ENCODE assay signal across 8 cellular contexts in genomic region chr10:68332259-68333057, GRCh38. TPM values are rescaled to one million over a fixed set of nuclear protein-coding genes. Genes with fewer than 3 reads are reported as not detected.
A peak's percentile ranks its signal among the peaks of the same experiment; 100 is the strongest.
DNase-seq lines count a peak whose midpoint lies in the region; ATAC-seq lines count a peak whose summit lies in the region.

PBLD (minus strand) TSS chr10:68332928; CDS start chr10:68306844, 26,084 bp downstream.

- H3K9ac ChIP-seq in endocrine pancreas (ENCODE audit: control insufficient read depth, insufficient read depth, low read length) (peak within 1 kb of the TSS; percentile 97), mesendoderm (ENCODE audit: low read length) (peak within 1 kb of the TSS; percentile 100)

- H2BK15ac ChIP-seq in mesendoderm (replicated peaks; ENCODE audit: low read depth), result no peak within 1 kb of the TSS

- peak within 1 kb of the TSS; percentile 97 for H3K18ac ChIP-seq in mesendoderm (ENCODE audit: low read length)

- H3K4me2 ChIP-seq in mesendoderm (ENCODE audit: low read length), result no peak within 1 kb of the TSS

- peak within 1 kb of the TSS; percentile 100 for H3K56ac ChIP-seq in mesendoderm (ENCODE audit: low read length)

- peaks cover 2% of the 10 kb centered on the region for H3K79me1 ChIP-seq in mesendoderm (ENCODE audit: low read length)

- H3K4me1 ChIP-seq in endocrine pancreas (ENCODE audit: control insufficient read depth, insufficient read depth, low read length) (peaks cover 27% of the 10 kb centered on the region), mesendoderm (ENCODE audit: control insufficient read depth, low read depth, low read length) (no peaks in the 10 kb centered on the region)

- H3K4me3 ChIP-seq in endocrine pancreas (ENCODE audit: control insufficient read depth, insufficient read depth, low read length) (peak within 1 kb of the TSS; percentile 100), mesendoderm (ENCODE audit: low read length) (peak within 1 kb of the TSS; percentile 99)

- peak within 1 kb of the TSS; percentile 72 for H2AK5ac ChIP-seq in mesendoderm (ENCODE audit: low read length)

- peak within 1 kb of the TSS; percentile 97 for H3K23ac ChIP-seq in mesendoderm (ENCODE audit: low read length)

- H3K27me3 ChIP-seq in endocrine pancreas (ENCODE audit: control insufficient read depth, insufficient read depth, low read length) (no peaks in the 10 kb centered on the region), mesendoderm (ENCODE audit: insufficient read depth, low read length, poor library complexity) (no peaks in the 10 kb centered on the region)

- peak within 1 kb of the TSS; percentile 92 for H3K27ac ChIP-seq in mesendoderm (ENCODE audit: low read depth, low read length)

- H3K9me3 ChIP-seq in endocrine pancreas (ENCODE audit: control insufficient read depth, low read length), result no peaks in the 10 kb centered on the region

- peaks cover 53% of the 10 kb centered on the region for H3K79me2 ChIP-seq in mesendoderm (ENCODE audit: control insufficient read depth, insufficient read depth, low read length)

- H4K5ac ChIP-seq in mesendoderm (ENCODE audit: low read length), result peak within 1 kb of the TSS; percentile 73

- no peak within 1 kb of the TSS for H4K8ac ChIP-seq in mesendoderm (ENCODE audit: low read depth, low read length)

- DNase-seq in Ammon's horn (ENCODE audit: low spot score) (peak; percentile 86), GM19240 (ENCODE audit: insufficient read length, low spot score) (peak; percentile 11), NCI-H748 treated with DMSO at 0.1 percent for 48 hours (lab: John Stamatoyannopoulos, UW) (peak; percentile 38), mesendoderm (peak; percentile 94)
- peak; percentile 88 for DNase-seq in activated CD8-positive, alpha-beta memory T cell treated with anti-CD3 and anti-CD28 coated beads for 24 hours
- DNase-seq in stimulated activated CD8-positive, alpha-beta memory T cell treated with anti-CD3 and anti-CD28 coated beads, Interleukin-12 subunit alpha, Interleukin-12 subunit beta, amount 100 ng/mL, for 4 hours (ENCODE audit: low read depth), result peak; percentile 33

- peak; percentile 12 for ATAC-seq in HG03460 (IDR thresholded peaks at IDR 0.05; ENCODE audit: unreplicated experiment)

- peak within 1 kb of the TSS; percentile 97 for H3K4ac ChIP-seq in mesendoderm (ENCODE audit: low read depth, low read length)

- H3K36me3 ChIP-seq in endocrine pancreas (ENCODE audit: control insufficient read depth, insufficient read depth, low read length) (no peaks in the 10 kb centered on the region), mesendoderm (ENCODE audit: control insufficient read depth, insufficient read depth, low read length) (no peaks in the 10 kb centered on the region)

- H2BK5ac ChIP-seq in mesendoderm (ENCODE audit: low read length), result peak within 1 kb of the TSS; percentile 96

- WGBS in mesendoderm (ENCODE audit: extremely low coverage, insufficient coverage, low lambda C conversion rate), result no CpG with 5 or more reads among the region's 51 CpGs

- H2BK120ac ChIP-seq in mesendoderm (ENCODE audit: low read depth, low read length), result peak within 1 kb of the TSS; percentile 17

RNA-seq across cellular contexts. Expression of gene PBLD, which starts in this region (rescaled TPM):
- polyA plus RNA-seq in mesendoderm (2013, experiment 1 of 2), result 2.0 TPM
- polyA plus RNA-seq in mesendoderm (2013, experiment 2 of 2), result 1.2 TPM

Comparison
In these comparisons a context has a peak if more than half of its experiments do, and no peak if none do; other contexts are left out.
1. Peak in every context shown above with its lines: DNase-seq, ATAC-seq, H3K4me3 ChIP-seq and H3K27ac ChIP-seq.
2. DNase-seq: peak in every context shown above with its lines; median percentile 94 in mesendoderm; 88 in activated CD8-positive, alpha-beta memory T cell treated with anti-CD3 and anti-CD28 coated beads for 24 hours; 86 in Ammon's horn; 38 in NCI-H748 treated with DMSO at 0.1 percent for 48 hours; 33 in stimulated activated CD8-positive, alpha-beta memory T cell treated with anti-CD3 and anti-CD28 coated beads, Interleukin-12 subunit alpha, Interleukin-12 subunit beta, amount 100 ng/mL, for 4 hours; 11 in GM19240.